Comparison of ENCODE assay signal across 1 cellular context in the genomic region with DNA sequence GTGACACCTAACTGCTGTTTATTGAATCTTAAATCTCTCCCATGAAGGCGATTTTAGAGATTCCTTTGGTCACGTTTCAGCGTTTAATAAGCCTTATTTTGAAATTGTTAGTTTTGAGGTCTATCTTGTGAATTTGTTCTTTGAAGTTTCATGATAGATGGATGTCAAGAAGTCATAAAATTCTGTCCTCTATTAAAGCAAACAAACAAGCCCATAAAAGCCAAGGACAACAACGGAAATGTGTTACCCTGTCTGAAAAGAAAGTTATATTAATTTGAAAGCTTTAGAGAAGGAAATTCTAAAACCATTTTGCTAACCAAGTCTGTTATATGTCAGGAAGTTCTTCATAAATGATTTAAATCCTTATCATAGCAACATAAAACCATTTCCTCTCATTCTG.
TF ChIP-seq lines count a peak whose summit lies in the region.

No MANE protein-coding gene starts in this region.

TF ChIP-seq in HCT116, 20 proteins besides CTCF, POLR2A, EP300 and RAD21 (continued from another document):
- TF ChIP-seq, protein P1, sequence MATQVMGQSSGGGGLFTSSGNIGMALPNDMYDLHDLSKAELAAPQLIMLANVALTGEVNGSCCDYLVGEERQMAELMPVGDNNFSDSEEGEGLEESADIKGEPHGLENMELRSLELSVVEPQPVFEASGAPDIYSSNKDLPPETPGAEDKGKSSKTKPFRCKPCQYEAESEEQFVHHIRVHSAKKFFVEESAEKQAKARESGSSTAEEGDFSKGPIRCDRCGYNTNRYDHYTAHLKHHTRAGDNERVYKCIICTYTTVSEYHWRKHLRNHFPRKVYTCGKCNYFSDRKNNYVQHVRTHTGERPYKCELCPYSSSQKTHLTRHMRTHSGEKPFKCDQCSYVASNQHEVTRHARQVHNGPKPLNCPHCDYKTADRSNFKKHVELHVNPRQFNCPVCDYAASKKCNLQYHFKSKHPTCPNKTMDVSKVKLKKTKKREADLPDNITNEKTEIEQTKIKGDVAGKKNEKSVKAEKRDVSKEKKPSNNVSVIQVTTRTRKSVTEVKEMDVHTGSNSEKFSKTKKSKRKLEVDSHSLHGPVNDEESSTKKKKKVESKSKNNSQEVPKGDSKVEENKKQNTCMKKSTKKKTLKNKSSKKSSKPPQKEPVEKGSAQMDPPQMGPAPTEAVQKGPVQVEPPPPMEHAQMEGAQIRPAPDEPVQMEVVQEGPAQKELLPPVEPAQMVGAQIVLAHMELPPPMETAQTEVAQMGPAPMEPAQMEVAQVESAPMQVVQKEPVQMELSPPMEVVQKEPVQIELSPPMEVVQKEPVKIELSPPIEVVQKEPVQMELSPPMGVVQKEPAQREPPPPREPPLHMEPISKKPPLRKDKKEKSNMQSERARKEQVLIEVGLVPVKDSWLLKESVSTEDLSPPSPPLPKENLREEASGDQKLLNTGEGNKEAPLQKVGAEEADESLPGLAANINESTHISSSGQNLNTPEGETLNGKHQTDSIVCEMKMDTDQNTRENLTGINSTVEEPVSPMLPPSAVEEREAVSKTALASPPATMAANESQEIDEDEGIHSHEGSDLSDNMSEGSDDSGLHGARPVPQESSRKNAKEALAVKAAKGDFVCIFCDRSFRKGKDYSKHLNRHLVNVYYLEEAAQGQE (IDR thresholded peaks at IDR 0.05; ENCODE audit: low read depth), result no peak
- TF ChIP-seq EZH2phosphoT487 (IDR thresholded peaks at IDR 0.05; ENCODE audit: borderline replicate concordance) (no peak), ELF1 (IDR thresholded peaks at IDR 0.05; ENCODE audit: borderline replicate concordance, low read depth) (no peak)
